ENCODE assay signal across 14 cellular contexts in genomic region chr9:110895141-110895912, GRCh38.
DNase-seq lines count a peak whose midpoint lies in the region; ATAC-seq, FAIRE-seq and TF ChIP-seq lines count a peak whose summit lies in the region.
"Had no signal": no experiment of that assay in that cellular context is flagged by ENCODE, and none has a peak within 500 bp of the region (broad histone marks: within the 10 kb centered on the region; RNA-seq: fewer than 3 reads in every experiment).

No MANE protein-coding gene starts in this region.

- H3K36me3 ChIP-seq in lower lobe of right lung = no peaks in the 10 kb centered on the region
- H3K36me3 ChIP-seq in spleen = no peaks in the 10 kb centered on the region
- H3K36me3 ChIP-seq in osteoblast (ENCODE audit: insufficient read depth, low read length) = peaks cover 11% of the 10 kb centered on the region
- H3K36me3 ChIP-seq: adrenal gland, Peyer's patch had no signal

- H3K4me3 ChIP-seq in lower lobe of right lung (no peak overlapping the region), spleen (no peak overlapping the region), osteoblast (ENCODE audit: insufficient read depth, low read length) (no peak overlapping the region)
- H3K4me3 ChIP-seq: adrenal gland, Peyer's patch had no signal

- H3K27ac ChIP-seq in lower lobe of right lung = peak overlapping the region; percentile 38
- peak overlapping the region in 5 of 8 donors; percentile 6 to 34 (median 31) for H3K27ac ChIP-seq in spleen
- H3K27ac ChIP-seq in osteoblast (ENCODE audit: low read depth, low read length) = no peak overlapping the region

- 55 to 80% (median 68%) methylated on average over 6 to 7 of the region's 7 CpGs for WGBS in spleen, 5 donors

- H3K79me2 ChIP-seq in osteoblast (ENCODE audit: insufficient read depth, low read length) = peaks cover 90% of the 10 kb centered on the region

- H4K20me1 ChIP-seq in osteoblast (ENCODE audit: insufficient read depth, low read length) = no peaks in the 10 kb centered on the region

- FAIRE-seq in endometrium (lab: Jason Lieb, UNC) = peak; percentile 91

- intact Hi-C loops in lower lobe of right lung (cut with DNase I) = no loop called here
- intact Hi-C loops in spleen (cut with DNase I; ENCODE audit: low total_unique reads) = no loop called here

- DNase-seq in AG20443 (ENCODE audit: low spot score) (peak; percentile 21), lower lobe of right lung (no peak), spleen (no peak), NCI-H2171 treated with DMSO at 0.1 percent for 48 hours (lab: John Stamatoyannopoulos, UW) (no peak), osteoblast (ENCODE audit: insufficient read length, low spot score, missing footprints) (no peak)
- DNase-seq in stimulated activated CD4-positive, alpha-beta T cell treated with anti-CD3 and anti-CD28 coated beads, Interleukin-2, amount 100 ng/mL, for 48 hours = no peak
- DNase-seq: cerebellar nuclear complex, glutamatergic neuron, NCI-H69, Peyer's patch, trophoblast cell had no signal

- H2AFZ ChIP-seq in osteoblast (ENCODE audit: low read length) = no peak overlapping the region

- TF ChIP-seq POLR2A in spleen (IDR thresholded peaks at IDR 0.05) = no peak

- TF ChIP-seq CTCF in lower lobe of right lung (IDR thresholded peaks at IDR 0.05) = no peak
- no peak for TF ChIP-seq CTCF in spleen (IDR thresholded peaks at IDR 0.05 in 8 of 11, conservative IDR thresholded peaks at IDR 0.05 in 3 of 11)
- TF ChIP-seq CTCF in osteoblast (IDR thresholded peaks at IDR 0.05; ENCODE audit: extremely low read depth, low read depth, low read length) = no peak

- ATAC-seq in lower lobe of right lung (peak; percentile 48 to 70), HG03439 (IDR thresholded peaks at IDR 0.05; ENCODE audit: unreplicated experiment) (no peak)

- H3K4me2 ChIP-seq in osteoblast (ENCODE audit: insufficient read depth, low read length) = no peak overlapping the region

- H3K27me3 ChIP-seq in lower lobe of right lung (ENCODE audit: low read depth) (no peaks in the 10 kb centered on the region), spleen (replicated peaks in 1 of 7) (no peaks in the 10 kb centered on the region), osteoblast (ENCODE audit: insufficient read depth, low read length) (no peaks in the 10 kb centered on the region)
- H3K27me3 ChIP-seq: adrenal gland, Peyer's patch had no signal

- H3K9me3 ChIP-seq in lower lobe of right lung (no peaks in the 10 kb centered on the region), spleen (peaks cover 0 to 3% (median 0%) of the 10 kb centered on the region in 8 donors), osteoblast (ENCODE audit: low read depth, low read length) (no peaks in the 10 kb centered on the region)
- H3K9me3 ChIP-seq: adrenal gland, Peyer's patch had no signal

- H3K4me1 ChIP-seq in lower lobe of right lung (peaks cover 4% of the 10 kb centered on the region), spleen (no peaks in the 10 kb centered on the region), osteoblast (ENCODE audit: insufficient read depth, low read length) (peaks cover 40% of the 10 kb centered on the region)
